14 cellular contexts compared by ENCODE assay signal in the genomic region with DNA sequence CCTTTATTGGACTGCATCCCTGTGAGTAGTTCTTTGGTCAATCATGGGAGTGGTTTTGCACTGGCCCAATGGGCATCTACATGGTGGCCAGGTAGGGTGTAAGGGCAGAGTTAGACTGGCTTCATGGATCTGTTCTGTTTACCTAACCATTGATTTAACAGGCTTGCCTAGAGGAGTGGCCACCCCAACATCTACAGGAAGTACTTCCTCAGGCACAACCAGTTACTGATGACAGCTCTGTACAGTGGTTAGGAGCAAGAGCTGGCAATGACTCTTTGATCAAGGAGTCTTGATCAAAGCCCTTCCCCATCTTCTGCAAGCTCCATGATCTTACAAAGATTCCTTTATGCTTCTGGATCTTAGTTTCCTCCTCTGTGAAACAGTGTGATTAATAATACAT.
A peak's percentile ranks its signal among the peaks of the same experiment; 100 is the strongest.
DNase-seq lines count a peak whose midpoint lies in the region; ATAC-seq and TF ChIP-seq lines count a peak whose summit lies in the region.
"Had no signal": no experiment of that assay in that cellular context is flagged by ENCODE, and none has a peak within 500 bp of the region (broad histone marks: within the 10 kb centered on the region; RNA-seq: fewer than 3 reads in every experiment).

No MANE protein-coding gene starts in this region.

- H4K20me1 ChIP-seq in DND-41 (ENCODE audit: insufficient read depth, low read length) = no peaks in the 10 kb centered on the region
- H4K20me1 ChIP-seq in mammary epithelial cell (ENCODE audit: insufficient read depth, low read length) = no peaks in the 10 kb centered on the region

- TF ChIP-seq CTCF in DND-41 (IDR thresholded peaks at IDR 0.05; ENCODE audit: borderline replicate concordance, extremely low read depth, low read length, poor library complexity, severe bottlenecking) = no peak
- TF ChIP-seq CTCF in mammary epithelial cell (conservative IDR thresholded peaks at IDR 0.05 in 1 of 2, IDR thresholded peaks at IDR 0.05 in 1 of 2; ENCODE audit: extremely low read depth in 1 of 2, insufficient read depth in 1 of 2, low read depth in 1 of 2, low read length in 2 of 2) = no peak
- no peak for TF ChIP-seq CTCF in uterus (IDR thresholded peaks at IDR 0.05)
- TF ChIP-seq CTCF in WTC11 (IDR thresholded peaks at IDR 0.05) = no peak

- in situ Hi-C loops in mammary epithelial cell (cut with MboI; ENCODE audit: low sequenced_read_pairs in 2 of 2) = no loop called here

- H3K27me3 ChIP-seq in right cardiac atrium (ENCODE audit: control insufficient read depth, insufficient read depth) (no peaks in the 10 kb centered on the region), DND-41 (ENCODE audit: insufficient read depth, low read length, poor library complexity) (no peaks in the 10 kb centered on the region), mammary epithelial cell (ENCODE audit: insufficient read depth, low read length) (no peaks in the 10 kb centered on the region), uterus (no peaks in the 10 kb centered on the region)
- H3K27me3 ChIP-seq: BE2C had no signal

- H3K27ac ChIP-seq in right cardiac atrium (ENCODE audit: low read length) (peak overlapping the region; percentile 15), DND-41 (ENCODE audit: low read length) (no peak overlapping the region), mammary epithelial cell (ENCODE audit: insufficient read depth, low read depth, low read length) (no peak overlapping the region), uterus (peak overlapping the region; percentile 14 to 83)
- H3K27ac ChIP-seq: HL-60 had no signal

- DNase-seq in right cardiac atrium = no peak
- no peak for DNase-seq in Right ventricle myocardium inferior (ENCODE audit: missing footprints)
- DNase-seq in DND-41 = no peak
- no peak for DNase-seq in mammary epithelial cell
- no peak for DNase-seq in uterus
- DNase-seq in activated CD8-positive, alpha-beta T cell treated with anti-CD3 and anti-CD28 coated beads, Interleukin-2, amount 10 ng/mL, durations not matched to agents 7 days and 5 days = no peak
- DNase-seq in WTC11 (ENCODE audit: low spot score) = no peak
- DNase-seq: BE2C; CD8-positive, alpha-beta T cell; COR-L47; GF-D8; IMR-90 had no signal

- POLR2A ChIA-PET in activated CD8-positive, alpha-beta T cell treated with anti-CD3 and anti-CD28 coated beads, Interleukin-2, amount 10 ng/mL, durations not matched to agents 7 days and 5 days (lab: Charles Lee) = no interaction called here
- POLR2A ChIA-PET in WTC11 (lab: Charles Lee) = interaction anchor here (0.6 kb wide), 1 partner anchor 313 kb away, joined by 7 read pairs; no protein-coding TSS in a partner anchor

- H3K4me3 Mint-ChIP-seq in activated CD8-positive, alpha-beta T cell treated with anti-CD3 and anti-CD28 coated beads, Interleukin-2, amount 10 ng/mL, durations not matched to agents 7 days and 5 days = no peak overlapping the region
- H3K4me3 Mint-ChIP-seq in WTC11 = no peak overlapping the region
- H3K4me3 Mint-ChIP-seq: CD8-positive, alpha-beta T cell had no signal

- H3K4me1 Mint-ChIP-seq in activated CD8-positive, alpha-beta T cell treated with anti-CD3 and anti-CD28 coated beads, Interleukin-2, amount 10 ng/mL, durations not matched to agents 7 days and 5 days (ENCODE audit: low read depth) = peaks cover 13% of the 10 kb centered on the region
- no peaks in the 10 kb centered on the region for H3K4me1 Mint-ChIP-seq in WTC11

- intact Hi-C loops in right cardiac atrium (cut with DNase I) (no loop called here), Right ventricle myocardium inferior (cut with DNase I) (no loop called here), mammary epithelial cell (cut with micrococcal nuclease) (no loop called here), uterus (cut with DNase I; ENCODE audit: low total_unique reads) (no loop called here)

- H3K36me3 ChIP-seq in DND-41 (ENCODE audit: insufficient read depth, low read length) = no peaks in the 10 kb centered on the region
- H3K36me3 ChIP-seq in mammary epithelial cell (ENCODE audit: insufficient read depth, low read length) = no peaks in the 10 kb centered on the region
- H3K36me3 ChIP-seq in uterus = peaks cover 0 to under 1% of the 10 kb centered on the region in 2 donors
- H3K36me3 ChIP-seq: BE2C had no signal

- H3K9ac ChIP-seq in DND-41 (ENCODE audit: low read depth, low read length) (no peak overlapping the region), mammary epithelial cell (ENCODE audit: insufficient read depth, low read length) (no peak overlapping the region)

- H3K27me3 Mint-ChIP-seq in activated CD8-positive, alpha-beta T cell treated with anti-CD3 and anti-CD28 coated beads, Interleukin-2, amount 10 ng/mL, durations not matched to agents 7 days and 5 days (ENCODE audit: low read depth) = peaks cover 6% of the 10 kb centered on the region
- peaks cover 5% of the 10 kb centered on the region for H3K27me3 Mint-ChIP-seq in WTC11 (ENCODE audit: low read depth)

- dilution Hi-C loops in mammary epithelial cell (cut with HindIII; ENCODE audit: low sequenced_read_pairs) = no loop called here

- H3K27ac Mint-ChIP-seq in activated CD8-positive, alpha-beta T cell treated with anti-CD3 and anti-CD28 coated beads, Interleukin-2, amount 10 ng/mL, durations not matched to agents 7 days and 5 days = no peak overlapping the region
- no peak overlapping the region for H3K27ac Mint-ChIP-seq in WTC11
- H3K27ac Mint-ChIP-seq: CD8-positive, alpha-beta T cell had no signal

- CTCF ChIA-PET in mammary epithelial cell (lab: Charles Lee; ENCODE audit: low non-redundant PET) (no interaction called here), WTC11 (lab: Charles Lee) (no interaction called here)
- CTCF ChIA-PET in activated CD8-positive, alpha-beta T cell treated with anti-CD3 and anti-CD28 coated beads, Interleukin-2, amount 10 ng/mL, durations not matched to agents 7 days and 5 days (lab: Charles Lee) = interaction anchor here (0.7 to 0.8 kb wide), 2 partner anchors 304 to 361 kb away, joined by 3 read pairs; no protein-coding TSS in a partner anchor

- H3K4me1 ChIP-seq in right cardiac atrium (ENCODE audit: control insufficient read depth, insufficient read depth, low read length) (peaks cover 2% of the 10 kb centered on the region), DND-41 (ENCODE audit: insufficient read depth, low read length) (no peaks in the 10 kb centered on the region), mammary epithelial cell (ENCODE audit: insufficient read depth, low read length) (peaks cover 18% of the 10 kb centered on the region), uterus (peaks cover 0 to 3% of the 10 kb centered on the region in 2 donors)

- TF ChIP-seq POLR2A in uterus (IDR thresholded peaks at IDR 0.05) = no peak

- no peaks in the 10 kb centered on the region for H3K36me3 Mint-ChIP-seq in activated CD8-positive, alpha-beta T cell treated with anti-CD3 and anti-CD28 coated beads, Interleukin-2, amount 10 ng/mL, durations not matched to agents 7 days and 5 days (ENCODE audit: low read depth)
- no peaks in the 10 kb centered on the region for H3K36me3 Mint-ChIP-seq in WTC11
- H3K36me3 Mint-ChIP-seq: CD8-positive, alpha-beta T cell had no signal

- no peak for ATAC-seq in right cardiac atrium
- ATAC-seq in Right ventricle myocardium inferior = no peak
- ATAC-seq in DND-41 (ENCODE audit: insufficient read depth, low read depth) = peak; percentile 62; the same call in 2 of the 3 replicates
- no peak for ATAC-seq in activated CD8-positive, alpha-beta T cell treated with anti-CD3 and anti-CD28 coated beads, Interleukin-2, amount 10 ng/mL, durations not matched to agents 7 days and 5 days
- ATAC-seq in WTC11 = no peak
- ATAC-seq: CD8-positive, alpha-beta T cell; HCT116 had no signal

- H3K79me2 ChIP-seq in DND-41 (ENCODE audit: insufficient read depth, low read length) = no peaks in the 10 kb centered on the region
- H3K79me2 ChIP-seq in mammary epithelial cell (ENCODE audit: insufficient read depth, low read length) = no peaks in the 10 kb centered on the region

- H3K9me3 ChIP-seq in right cardiac atrium (ENCODE audit: control insufficient read depth, low read length) = no peaks in the 10 kb centered on the region
- H3K9me3 ChIP-seq in DND-41 (ENCODE audit: insufficient read depth, low read length, severe bottlenecking) = no peaks in the 10 kb centered on the region
- no peaks in the 10 kb centered on the region for H3K9me3 ChIP-seq in mammary epithelial cell (replicated peaks; ENCODE audit: insufficient read depth, low read length)
- H3K9me3 ChIP-seq in uterus = no peaks in the 10 kb centered on the region
- H3K9me3 ChIP-seq: BE2C had no signal

- H2AFZ ChIP-seq in DND-41 (ENCODE audit: low read depth, low read length) (no peak overlapping the region), mammary epithelial cell (ENCODE audit: low read depth, low read length) (peak overlapping the region; percentile 4)

- H3K4me2 ChIP-seq in DND-41 (ENCODE audit: insufficient read depth, low read length) (no peak overlapping the region), mammary epithelial cell (ENCODE audit: insufficient read depth, low read depth, low read length) (no peak overlapping the region)

- no peak overlapping the region for H3K4me3 ChIP-seq in right cardiac atrium (ENCODE audit: low read length)
- H3K4me3 ChIP-seq in DND-41 (ENCODE audit: low read depth in 1 of 2, low read length in 2 of 2) = no peak overlapping the region
- H3K4me3 ChIP-seq in mammary epithelial cell (replicated peaks in 1 of 3; ENCODE audit: insufficient read depth in 1 of 3, low read depth in 2 of 3, low read length in 3 of 3) = no peak overlapping the region
- no peak overlapping the region for H3K4me3 ChIP-seq in uterus

- H3K9me3 Mint-ChIP-seq in activated CD8-positive, alpha-beta T cell treated with anti-CD3 and anti-CD28 coated beads, Interleukin-2, amount 10 ng/mL, durations not matched to agents 7 days and 5 days (ENCODE audit: insufficient read depth) = no peaks in the 10 kb centered on the region
- peaks cover 17% of the 10 kb centered on the region for H3K9me3 Mint-ChIP-seq in WTC11
- H3K9me3 Mint-ChIP-seq: CD8-positive, alpha-beta T cell had no signal

- BruUV-seq in mammary epithelial cell (replicated peaks; lab: Mats Ljungman, UMichigan) = no TSS peak

TF ChIP-seq in WTC11, 78 proteins besides CTCF, POLR2A, EP300 and RAD21 (continues in another document):
- TF ChIP-seq EMX1 (CRISPR knock-in tag; IDR thresholded peaks at IDR 0.05) (no peak), ZNF232 (CRISPR knock-in tag; IDR thresholded peaks at IDR 0.05) (no peak), ZNF423 (CRISPR knock-in tag; IDR thresholded peaks at IDR 0.05) (no peak), ELF4 (CRISPR knock-in tag; IDR thresholded peaks at IDR 0.05; ENCODE audit: low read depth) (no peak), CREM (CRISPR knock-in tag; IDR thresholded peaks at IDR 0.05) (no peak), JUN (CRISPR knock-in tag; IDR thresholded peaks at IDR 0.05) (no peak), TP53 (CRISPR knock-in tag; IDR thresholded peaks at IDR 0.05) (no peak)
- TF ChIP-seq, protein P1, sequence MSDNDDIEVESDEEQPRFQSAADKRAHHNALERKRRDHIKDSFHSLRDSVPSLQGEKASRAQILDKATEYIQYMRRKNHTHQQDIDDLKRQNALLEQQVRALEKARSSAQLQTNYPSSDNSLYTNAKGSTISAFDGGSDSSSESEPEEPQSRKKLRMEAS (CRISPR knock-in tag; IDR thresholded peaks at IDR 0.05) = no peak

Comparison
In these comparisons a context has a peak if more than half of its experiments do, and no peak if none do; other contexts are left out.
1. H3K27ac ChIP-seq: peak in right cardiac atrium (single experiment) and uterus (2 of 2); none in DND-41 (single experiment) and mammary epithelial cell (single experiment).